12 cellular contexts compared by ENCODE assay signal in the genomic region with DNA sequence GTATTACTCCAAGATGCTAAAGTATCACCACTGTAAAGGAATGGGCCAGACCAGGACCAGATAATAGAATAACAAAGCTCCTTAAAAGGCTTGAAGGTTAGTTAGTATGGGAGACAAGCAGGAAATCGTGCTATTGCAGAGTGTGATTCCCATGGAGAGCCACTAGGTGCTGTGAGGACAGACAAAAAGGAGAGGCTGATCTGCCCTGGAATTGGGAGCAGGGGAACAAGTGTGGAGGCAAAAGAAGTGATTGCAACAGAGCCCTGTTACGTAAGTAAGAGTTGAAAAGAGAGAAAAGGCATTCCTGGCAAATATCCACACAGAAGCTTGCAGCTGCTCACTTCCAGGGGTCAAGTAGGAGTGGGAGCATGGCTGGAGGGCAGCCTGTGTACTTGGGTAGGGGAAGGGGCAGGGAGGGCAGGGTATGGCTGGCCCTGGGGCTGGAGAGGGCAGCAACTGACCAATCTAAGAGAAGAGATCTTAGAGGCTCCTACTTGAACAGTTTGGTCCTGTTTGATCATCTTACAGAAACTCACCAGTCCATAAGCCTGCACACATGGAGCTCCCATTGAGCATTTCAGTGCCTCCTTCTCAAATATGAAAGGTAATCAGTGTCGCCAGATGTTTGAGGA.
DNase-seq lines count a peak whose midpoint lies in the region; ATAC-seq and TF ChIP-seq lines count a peak whose summit lies in the region.
"Had no signal": no experiment of that assay in that cellular context is flagged by ENCODE, and none has a peak within 500 bp of the region (broad histone marks: within the 10 kb centered on the region; RNA-seq: fewer than 3 reads in every experiment).

No MANE protein-coding gene starts in this region.

- H3K27me3 Mint-ChIP-seq in H9 (ENCODE audit: low read depth): peaks cover 15% of the 10 kb centered on the region
- peaks cover 33% of the 10 kb centered on the region for H3K27me3 Mint-ChIP-seq in activated naive CD8-positive, alpha-beta T cell treated with anti-CD3 and anti-CD28 coated beads for 36 hours

- no peaks in the 10 kb centered on the region for H3K36me3 Mint-ChIP-seq in H9 (ENCODE audit: insufficient read depth in 1 of 3, low read depth in 3 of 3)
- no peaks in the 10 kb centered on the region for H3K36me3 Mint-ChIP-seq in activated naive CD8-positive, alpha-beta T cell treated with anti-CD3 and anti-CD28 coated beads for 36 hours

- no peak overlapping the region for H3K4me3 Mint-ChIP-seq in H9
- no peak overlapping the region for H3K4me3 Mint-ChIP-seq in activated naive CD8-positive, alpha-beta T cell treated with anti-CD3 and anti-CD28 coated beads for 36 hours

- H4K8ac ChIP-seq in H9 (replicated peaks; ENCODE audit: insufficient read length, low read depth, low read length): no peak overlapping the region

- H2AK5ac ChIP-seq in H9 (ENCODE audit: insufficient read length, low read length): no peak overlapping the region

- no peak overlapping the region for H3K14ac ChIP-seq in H9 (ENCODE audit: insufficient read depth, low read length)

- H3K23me2 ChIP-seq in H9 (ENCODE audit: insufficient read length, low read depth, low read length, poor library complexity, severe bottlenecking): no peaks in the 10 kb centered on the region

- peaks cover 5% of the 10 kb centered on the region in 2 experiments for H3K4me1 Mint-ChIP-seq in H9
- H3K4me1 Mint-ChIP-seq in activated naive CD8-positive, alpha-beta T cell treated with anti-CD3 and anti-CD28 coated beads for 36 hours: no peaks in the 10 kb centered on the region

- no peak overlapping the region for H3K27ac ChIP-seq in C4-2B
- no peak overlapping the region for H3K27ac ChIP-seq in H9 (ENCODE audit: insufficient read length, low read depth, low read length)

- H3K4me2 ChIP-seq in H9 (ENCODE audit: insufficient read depth, insufficient read length, low read length): no peak overlapping the region

- H2BK12ac ChIP-seq in H9 (ENCODE audit: insufficient read length, low read depth, low read length): peak overlapping the region; percentile 8

- no peak overlapping the region for H4K5ac ChIP-seq in H9 (ENCODE audit: insufficient read length, low read depth, low read length)

- H3K79me1 ChIP-seq in H9 (ENCODE audit: insufficient read depth, low read depth, low read length, poor library complexity, severe bottlenecking): no peaks in the 10 kb centered on the region

- no peak overlapping the region for H4K91ac ChIP-seq in H9 (ENCODE audit: insufficient read length, low read depth, low read length)

- 0 out of 7 replicates have a peak overlapping the region, but pooled peaks of 1 of the 3 experiments have one; percentile 16 for H3K27ac Mint-ChIP-seq in H9
- H3K27ac Mint-ChIP-seq in activated naive CD8-positive, alpha-beta T cell treated with anti-CD3 and anti-CD28 coated beads for 36 hours: no peak overlapping the region

- H4K20me1 ChIP-seq in H9 (ENCODE audit: control insufficient read depth, insufficient read depth, insufficient read length): no peaks in the 10 kb centered on the region

- TF ChIP-seq CTCF in C4-2B (conservative IDR thresholded peaks at IDR 0.05) (peak; percentile 28), H9 (conservative IDR thresholded peaks at IDR 0.05) (peak; percentile 75)

- H2BK15ac ChIP-seq in H9 (ENCODE audit: low read depth, low read length): peak overlapping the region; percentile 9; the same call in 1 of the 2 replicates

- H3K79me2 ChIP-seq in H9 (ENCODE audit: insufficient read depth, low read length): 0 out of 2 replicates have a peak, but pooled peaks cover 2% of the 10 kb centered on the region

- no peak overlapping the region for H3K56ac ChIP-seq in H9 (ENCODE audit: insufficient read length, low read depth, low read length)

- H3K9ac ChIP-seq in H9 (ENCODE audit: extremely low read depth, insufficient read length, low read length): no peak overlapping the region

- no CpG with 5 or more reads among the region's 3 CpGs for WGBS in H9 (ENCODE audit: extremely low coverage, insufficient read length, low lambda C conversion rate)

- DNase-seq in H9 (peak; percentile 80), RPMI7951 (ENCODE audit: low read depth) (peak; percentile 1), iPS-NIHi7 (ENCODE audit: extremely low spot score) (peak; percentile 79), GOT3 (lab: John Stamatoyannopoulos, UW) (no peak), GM19240 (ENCODE audit: insufficient read length, low spot score) (no peak)
- no peak for DNase-seq in activated naive CD8-positive, alpha-beta T cell treated with anti-CD3 and anti-CD28 coated beads for 36 hours
- DNase-seq: aorta; IMR-90; NCI-H69; stimulated activated CD4-positive, alpha-beta T cell treated with anti-CD3 and anti-CD28 coated beads, Interleukin-2, amount 100 ng/mL, for 24 hours had no signal

- no peak overlapping the region for H3K4ac ChIP-seq in H9 (ENCODE audit: low read depth, low read length)

- no peak overlapping the region for H2BK5ac ChIP-seq in H9 (ENCODE audit: insufficient read length, low read length)

- ATAC-seq in GM19351 (IDR thresholded peaks at IDR 0.05; ENCODE audit: unreplicated experiment): no peak

- no peaks in the 10 kb centered on the region for H3K27me3 ChIP-seq in H9 (ENCODE audit: insufficient read depth, low read length)

- H3K9me3 ChIP-seq in H9 (ENCODE audit: control insufficient read depth, low read depth, low read length): no peaks in the 10 kb centered on the region

- no peak overlapping the region for H3K18ac ChIP-seq in H9 (ENCODE audit: insufficient read length, low read depth, low read length)

- no peaks in the 10 kb centered on the region; a peak in 1 of 5 replicates for H3K9me3 Mint-ChIP-seq in H9
- no peaks in the 10 kb centered on the region for H3K9me3 Mint-ChIP-seq in activated naive CD8-positive, alpha-beta T cell treated with anti-CD3 and anti-CD28 coated beads for 36 hours

- H2AFZ ChIP-seq in H9 (ENCODE audit: low read length): peak overlapping the region; percentile 74

- H2BK120ac ChIP-seq in H9 (ENCODE audit: low read depth, low read length, poor library complexity, severe bottlenecking): no peak overlapping the region

- H3T11ph ChIP-seq in H9 (ENCODE audit: low read length): no peak overlapping the region

- H3K23ac ChIP-seq in H9 (ENCODE audit: insufficient read length, low read depth, low read length): no peak overlapping the region

- H2BK20ac ChIP-seq in H9 (ENCODE audit: low read depth, low read length, poor library complexity, severe bottlenecking): no peak overlapping the region

- H3K4me1 ChIP-seq in H9 (ENCODE audit: insufficient read depth, low read length): no peaks in the 10 kb centered on the region; the same call in 1 of the 2 replicates

Comparison
In these comparisons a context has a peak if more than half of its experiments do, and no peak if none do; other contexts are left out.
1. DNase-seq: peak in H9 (single experiment), RPMI7951 (single experiment) and iPS-NIHi7 (single experiment); none in GOT3 (single experiment), activated naive CD8-positive, alpha-beta T cell treated with anti-CD3 and anti-CD28 coated beads for 36 hours (single experiment) and GM19240 (single experiment).